11 cellular contexts compared by ENCODE assay signal in the genomic region with DNA sequence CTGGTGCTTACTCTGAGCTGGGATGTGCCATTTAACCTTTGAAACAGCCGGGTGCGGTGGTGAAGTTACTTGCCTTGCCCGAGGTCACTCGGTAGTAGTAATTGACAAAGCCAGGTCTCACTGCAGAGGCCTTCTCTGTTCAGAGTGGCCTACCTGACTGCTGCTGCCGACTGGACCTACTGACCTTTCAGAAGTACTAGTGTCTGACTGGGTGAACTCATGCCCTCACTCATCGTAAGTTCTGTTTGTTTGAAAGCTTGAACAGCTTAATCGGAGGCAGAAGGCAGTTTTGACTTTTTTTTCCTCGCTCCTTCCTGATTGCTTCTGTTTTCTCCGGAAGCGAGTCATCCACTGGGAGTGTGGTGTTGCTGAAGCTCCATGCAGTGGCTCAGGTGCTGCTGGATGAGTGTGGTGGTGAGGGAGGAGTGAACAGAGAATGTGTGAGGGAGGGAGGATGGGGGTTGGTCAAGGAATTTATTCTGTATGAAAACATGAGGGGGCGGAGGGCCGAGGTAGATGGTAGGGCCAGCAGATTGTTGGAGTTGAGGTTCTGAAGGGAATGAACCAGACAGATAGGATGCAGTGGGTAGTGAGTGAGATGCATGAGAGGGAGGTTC. TPM values are rescaled to one million over a fixed set of nuclear protein-coding genes. Genes with fewer than 3 reads are reported as not detected.
DNase-seq lines count a peak whose midpoint lies in the region; FAIRE-seq and TF ChIP-seq lines count a peak whose summit lies in the region.
"Had no signal": no experiment of that assay in that cellular context is flagged by ENCODE, and none has a peak within 500 bp of the region (broad histone marks: within the 10 kb centered on the region; RNA-seq: fewer than 3 reads in every experiment).

No MANE protein-coding gene starts in this region.

- no peak for TF ChIP-seq CTCF in kidney (IDR thresholded peaks at IDR 0.05; ENCODE audit: borderline replicate concordance, extremely low read depth, insufficient read depth)

- no peaks in the 10 kb centered on the region for H3K27me3 Mint-ChIP-seq in activated T-helper 2 cell treated with anti-CD3 and anti-CD28 coated beads, Interferon-gamma antibody, Interleukin-2, Interleukin-4, amounts not matched to agents 10 μg/mL and 5 μg/mL and 100 μg/mL, durations not matched to agents 14 hours and 24 hours and 36 hours (ENCODE audit: low read depth)

- no peaks in the 10 kb centered on the region for H3K9me3 ChIP-seq in kidney (ENCODE audit: control insufficient read depth in 1 of 2, low read length in 2 of 2)

- H3K4me3 Mint-ChIP-seq in activated T-helper 2 cell treated with anti-CD3 and anti-CD28 coated beads, Interferon-gamma antibody, Interleukin-2, Interleukin-4, amounts not matched to agents 10 μg/mL and 5 μg/mL and 100 μg/mL, durations not matched to agents 14 hours and 24 hours and 36 hours (ENCODE audit: low read depth) = peak overlapping the region; percentile 26

- H3K27ac Mint-ChIP-seq in activated T-helper 2 cell treated with anti-CD3 and anti-CD28 coated beads, Interferon-gamma antibody, Interleukin-2, Interleukin-4, amounts not matched to agents 10 μg/mL and 5 μg/mL and 100 μg/mL, durations not matched to agents 14 hours and 24 hours and 36 hours = peak overlapping the region; percentile 67

- peaks cover 24 to 45% of the 10 kb centered on the region in 2 donors for H3K4me1 ChIP-seq in kidney (ENCODE audit: control insufficient read depth in 1 of 2, insufficient read depth in 1 of 2, low read depth in 1 of 2, low read length in 2 of 2)

- intact Hi-C loops in activated T-helper 2 cell treated with anti-CD3 and anti-CD28 coated beads, Interferon-gamma antibody, Interleukin-2, Interleukin-4, amounts not matched to agents 10 μg/mL and 5 μg/mL and 100 μg/mL, durations not matched to agents 14 hours and 24 hours and 36 hours (cut with micrococcal nuclease) = no loop called here
- intact Hi-C loops in kidney (cut with DNase I) = no loop called here

- peaks cover 18% of the 10 kb centered on the region for H3K36me3 Mint-ChIP-seq in activated T-helper 2 cell treated with anti-CD3 and anti-CD28 coated beads, Interferon-gamma antibody, Interleukin-2, Interleukin-4, amounts not matched to agents 10 μg/mL and 5 μg/mL and 100 μg/mL, durations not matched to agents 14 hours and 24 hours and 36 hours (ENCODE audit: low read depth)

- no peak for TF ChIP-seq POLR2A in GM12892 (IDR thresholded peaks at IDR 0.05; ENCODE audit: low read depth, low read length)

- H3K27ac ChIP-seq in kidney (ENCODE audit: low read depth in 2 of 2, low read length in 2 of 2) = peak overlapping the region; percentile 65 to 94
- H3K27ac ChIP-seq in temporal lobe (ENCODE audit: low read depth, low read length) = peak overlapping the region; percentile 17

- no peaks in the 10 kb centered on the region for H3K36me3 ChIP-seq in kidney (ENCODE audit: control insufficient read depth in 1 of 2, insufficient read depth in 2 of 2, low read length in 2 of 2)

- peak overlapping the region; percentile 35 to 79 for H3K4me3 ChIP-seq in kidney (ENCODE audit: low read length in 2 of 2)

- H3K9me3 Mint-ChIP-seq in activated T-helper 2 cell treated with anti-CD3 and anti-CD28 coated beads, Interferon-gamma antibody, Interleukin-2, Interleukin-4, amounts not matched to agents 10 μg/mL and 5 μg/mL and 100 μg/mL, durations not matched to agents 14 hours and 24 hours and 36 hours = no peaks in the 10 kb centered on the region

- DNase-seq in NCI-H2029 (lab: John Stamatoyannopoulos, UW) = peak; percentile 17
- DNase-seq in NCI-H2029 treated with DMSO at 0.1 percent for 48 hours (lab: John Stamatoyannopoulos, UW) = no peak
- no peak for DNase-seq in activated T-helper 2 cell treated with anti-CD3 and anti-CD28 coated beads, Interferon-gamma antibody, Interleukin-2, Interleukin-4, amounts not matched to agents 10 μg/mL and 5 μg/mL and 100 μg/mL, durations not matched to agents 14 hours and 24 hours and 36 hours (ENCODE audit: low spot score)
- DNase-seq in kidney = peak; percentile 57
- no peak for DNase-seq in GM12892 (ENCODE audit: insufficient read length)
- no peak for DNase-seq in NCI-H146 treated with DMSO at 0.1 percent for 48 hours (lab: John Stamatoyannopoulos, UW; ENCODE audit: unreplicated experiment)
- no peak for DNase-seq in retina
- DNase-seq: activated CD8-positive, alpha-beta memory T cell treated with anti-CD3 and anti-CD28 coated beads for 24 hours; head of caudate nucleus had no signal

- FAIRE-seq in kidney (lab: Jason Lieb, UNC) (no peak), GM12892 (lab: Jason Lieb, UNC) (no peak)
- FAIRE-seq: A204.1 had no signal

- H3K9ac ChIP-seq in kidney (ENCODE audit: low read length in 2 of 2) = peak overlapping the region; percentile 9 to 75

- peaks cover 58% of the 10 kb centered on the region for H3K4me1 Mint-ChIP-seq in activated T-helper 2 cell treated with anti-CD3 and anti-CD28 coated beads, Interferon-gamma antibody, Interleukin-2, Interleukin-4, amounts not matched to agents 10 μg/mL and 5 μg/mL and 100 μg/mL, durations not matched to agents 14 hours and 24 hours and 36 hours (ENCODE audit: low read depth)

RNA-seq across cellular contexts. Expression of a gene that starts 2.7 kb away (rescaled TPM):
- total RNA-seq in activated T-helper 2 cell treated with anti-CD3 and anti-CD28 coated beads, Interferon-gamma antibody, Interleukin-2, Interleukin-4, amounts not matched to agents 10 μg/mL and 5 μg/mL and 100 μg/mL, durations not matched to agents 14 hours and 24 hours and 36 hours = 161 and 165 TPM in 2 replicates
- total RNA-seq in kidney = 381 TPM
- polyA plus RNA-seq in kidney (ENCODE audit: insufficient read depth, low read depth, low replicate concordance) = 425 TPM
- total RNA-seq in temporal lobe = 60.0 TPM
- polyA plus RNA-seq in GM12892 (2012; ENCODE audit: missing spikeins) = 13.4 TPM

RNA-seq across cellular contexts. Expression of a gene that starts 10.9 kb away (rescaled TPM):
- 98.7 and 98.9 TPM in 2 replicates for total RNA-seq in activated T-helper 2 cell treated with anti-CD3 and anti-CD28 coated beads, Interferon-gamma antibody, Interleukin-2, Interleukin-4, amounts not matched to agents 10 μg/mL and 5 μg/mL and 100 μg/mL, durations not matched to agents 14 hours and 24 hours and 36 hours
- total RNA-seq in kidney (66.0 TPM), temporal lobe (1.2 TPM)
- 69.9 TPM for polyA plus RNA-seq in kidney (ENCODE audit: insufficient read depth, low read depth, low replicate concordance)
- polyA plus RNA-seq in GM12892 (2012; ENCODE audit: missing spikeins) = not detected

RNA-seq across cellular contexts. Expression of a gene that starts 37.0 kb away (rescaled TPM):
- 2.0 TPM in 1 of 2 replicates, not detected in the other for total RNA-seq in activated T-helper 2 cell treated with anti-CD3 and anti-CD28 coated beads, Interferon-gamma antibody, Interleukin-2, Interleukin-4, amounts not matched to agents 10 μg/mL and 5 μg/mL and 100 μg/mL, durations not matched to agents 14 hours and 24 hours and 36 hours
- total RNA-seq in kidney = 43.9 TPM
- polyA plus RNA-seq in kidney (ENCODE audit: insufficient read depth, low read depth, low replicate concordance) = 40.3 TPM
- 1.2 TPM for total RNA-seq in temporal lobe
- polyA plus RNA-seq in GM12892 (2012; ENCODE audit: missing spikeins) = not detected

RNA-seq across cellular contexts. Expression of a gene that starts 43.1 kb away (rescaled TPM):
- total RNA-seq in activated T-helper 2 cell treated with anti-CD3 and anti-CD28 coated beads, Interferon-gamma antibody, Interleukin-2, Interleukin-4, amounts not matched to agents 10 μg/mL and 5 μg/mL and 100 μg/mL, durations not matched to agents 14 hours and 24 hours and 36 hours = 3.2 and 3.4 TPM in 2 replicates
- total RNA-seq in kidney (not detected), temporal lobe (35.4 TPM)
- polyA plus RNA-seq in kidney (ENCODE audit: insufficient read depth, low read depth, low replicate concordance) = not detected
- 1.7 TPM for polyA plus RNA-seq in GM12892 (2012; ENCODE audit: missing spikeins)

RNA-seq across cellular contexts. Expression of a gene that starts 48.7 kb away (rescaled TPM):
- total RNA-seq in activated T-helper 2 cell treated with anti-CD3 and anti-CD28 coated beads, Interferon-gamma antibody, Interleukin-2, Interleukin-4, amounts not matched to agents 10 μg/mL and 5 μg/mL and 100 μg/mL, durations not matched to agents 14 hours and 24 hours and 36 hours = 106 and 114 TPM in 2 replicates
- total RNA-seq in kidney (30.3 TPM), temporal lobe (27.8 TPM)
- polyA plus RNA-seq in kidney (ENCODE audit: insufficient read depth, low read depth, low replicate concordance) = 62.7 TPM
- polyA plus RNA-seq in GM12892 (2012; ENCODE audit: missing spikeins) = 24.5 TPM

Comparison
In these comparisons a context has a peak if more than half of its experiments do, and no peak if none do; other contexts are left out.
1. DNase-seq: peak in NCI-H2029 (single experiment) and kidney (single experiment); none in NCI-H2029 treated with DMSO at 0.1 percent for 48 hours (single experiment), activated T-helper 2 cell treated with anti-CD3 and anti-CD28 coated beads, Interferon-gamma antibody, Interleukin-2, Interleukin-4, amounts not matched to agents 10 μg/mL and 5 μg/mL and 100 μg/mL, durations not matched to agents 14 hours and 24 hours and 36 hours (single experiment), GM12892 (single experiment), NCI-H146 treated with DMSO at 0.1 percent for 48 hours (single experiment) and retina (single experiment).
2. RNA of a gene that starts 10.9 kb away (total RNA-seq): 98.7 to 98.9 TPM in activated T-helper 2 cell treated with anti-CD3 and anti-CD28 coated beads, Interferon-gamma antibody, Interleukin-2, Interleukin-4, amounts not matched to agents 10 μg/mL and 5 μg/mL and 100 μg/mL, durations not matched to agents 14 hours and 24 hours and 36 hours and 66.0 TPM in kidney (single experiment); 1.2 TPM in temporal lobe (single experiment); every median in the first group is over 10 times any median in the second.
3. RNA of a gene that starts 37.0 kb away (total RNA-seq): 43.9 TPM in kidney (single experiment); 2.0 TPM in activated T-helper 2 cell treated with anti-CD3 and anti-CD28 coated beads, Interferon-gamma antibody, Interleukin-2, Interleukin-4, amounts not matched to agents 10 μg/mL and 5 μg/mL and 100 μg/mL, durations not matched to agents 14 hours and 24 hours and 36 hours and 1.2 TPM in temporal lobe (single experiment); every median in the first group is over 10 times any median in the second.